In genomic region chr10:89297356-89297755, GRCh38 we compare ENCODE assay signal across 29 cellular contexts. TPM values are rescaled to one million over a fixed set of nuclear protein-coding genes. Genes with fewer than 3 reads are reported as not detected.
"Had no signal": no experiment of that assay in that cellular context is flagged by ENCODE, and none has a peak within 500 bp of the region (broad histone marks: within the 10 kb centered on the region; RNA-seq: fewer than 3 reads in every experiment).

No MANE protein-coding gene starts in this region.

- H3K4me2 ChIP-seq: hepatocyte, smooth muscle cell had no signal

- DNase-seq: activated CD4-positive, alpha-beta T cell treated with anti-CD3 and anti-CD28 coated beads for 4 hours; activated CD4-positive, alpha-beta T cell treated with anti-CD3 and anti-CD28 coated beads, Interleukin-2, amount 50 U/mL, for 4 hours; activated effector memory CD4-positive, alpha-beta T cell treated with Interleukin-2 at 50 U/mL for 16 hours; activated naive CD4-positive, alpha-beta T cell treated with anti-CD3 and anti-CD28 coated beads for 36 hours; activated naive CD8-positive, alpha-beta T cell treated with anti-CD3 and anti-CD28 coated beads for 36 hours; cortex of kidney; foreskin keratinocyte; islet precursor cell; left colon; mammary epithelial cell; midbrain; naive thymus-derived CD8-positive, alpha-beta T cell; ovary; retina; sigmoid colon; stimulated activated CD4-positive, alpha-beta T cell treated with anti-CD3 and anti-CD28 coated beads, Interleukin-1b, Interleukin-23, amount 100 ng/mL, for 48 hours; stimulated activated CD4-positive, alpha-beta T cell treated with anti-CD3 and anti-CD28 coated beads, Interleukin-4, amount 100 ng/mL, for 4 hours; stimulated activated CD8-positive, alpha-beta memory T cell treated with anti-CD3 and anti-CD28 coated beads, Interleukin-4, amount 100 ng/mL, for 48 hours; stimulated activated naive B cell treated with anti-CD40 and anti-IgM and Interleukin-4, amounts not matched to agents 10 μg/mL and 1 μg/mL and 100 μg/mL, for 72 hours; stomach had no signal

- H3K27ac ChIP-seq: cardiac muscle cell, foreskin keratinocyte, ovary had no signal

- H3K36me3 ChIP-seq: ascending aorta, cardiac muscle cell, esophagus muscularis mucosa, ovary, sigmoid colon, stomach, suprapubic skin, tibial nerve had no signal

- H3K27ac Mint-ChIP-seq: activated naive CD4-positive, alpha-beta T cell treated with anti-CD3 and anti-CD28 coated beads for 36 hours; progenitor cell of endocrine pancreas; stimulated activated naive B cell treated with anti-CD40 and anti-IgM and Interleukin-4, amounts not matched to agents 10 μg/mL and 1 μg/mL and 100 μg/mL, for 72 hours had no signal

- H3K79me2 ChIP-seq: hepatocyte had no signal

- H3K4me3 ChIP-seq: ascending aorta, cardiac muscle cell, esophagus muscularis mucosa, hepatocyte, ovary, sigmoid colon, smooth muscle cell, stomach, suprapubic skin, tibial nerve had no signal

- H3K9me3 ChIP-seq: esophagus muscularis mucosa, ovary, sigmoid colon, stomach, suprapubic skin, tibial nerve had no signal

- ATAC-seq: foreskin keratinocyte; left colon; naive thymus-derived CD8-positive, alpha-beta T cell had no signal

- H3K27me3 Mint-ChIP-seq: activated naive CD8-positive, alpha-beta T cell treated with anti-CD3 and anti-CD28 coated beads for 36 hours; naive thymus-derived CD8-positive, alpha-beta T cell; progenitor cell of endocrine pancreas; stimulated activated naive B cell treated with anti-CD40 and anti-IgM and Interleukin-4, amounts not matched to agents 10 μg/mL and 1 μg/mL and 100 μg/mL, for 72 hours had no signal

- H3K4me3 Mint-ChIP-seq: activated naive CD4-positive, alpha-beta T cell treated with anti-CD3 and anti-CD28 coated beads for 36 hours; activated naive CD8-positive, alpha-beta T cell treated with anti-CD3 and anti-CD28 coated beads for 36 hours; brain; naive thymus-derived CD8-positive, alpha-beta T cell; stimulated activated naive B cell treated with anti-CD40 and anti-IgM and Interleukin-4, amounts not matched to agents 10 μg/mL and 1 μg/mL and 100 μg/mL, for 72 hours had no signal

- H3K36me3 Mint-ChIP-seq: stimulated activated naive B cell treated with anti-CD40 and anti-IgM and Interleukin-4, amounts not matched to agents 10 μg/mL and 1 μg/mL and 100 μg/mL, for 72 hours had no signal

- H3K27me3 ChIP-seq: ascending aorta, cardiac muscle cell, esophagus muscularis mucosa, foreskin keratinocyte, hepatocyte, ovary, sigmoid colon, stomach, suprapubic skin, tibial nerve had no signal

RNA-seq across cellular contexts. Expression of gene IFIT2, which starts 4.5 kb away (rescaled TPM):
- total RNA-seq: cardiac muscle cell, progenitor cell of endocrine pancreas had no signal

RNA-seq across cellular contexts. Expression of gene IFIT3, which starts 30.4 kb away (rescaled TPM):
- total RNA-seq: progenitor cell of endocrine pancreas had no signal
